ENCODE assay signal across 8 cellular contexts in the genomic region with DNA sequence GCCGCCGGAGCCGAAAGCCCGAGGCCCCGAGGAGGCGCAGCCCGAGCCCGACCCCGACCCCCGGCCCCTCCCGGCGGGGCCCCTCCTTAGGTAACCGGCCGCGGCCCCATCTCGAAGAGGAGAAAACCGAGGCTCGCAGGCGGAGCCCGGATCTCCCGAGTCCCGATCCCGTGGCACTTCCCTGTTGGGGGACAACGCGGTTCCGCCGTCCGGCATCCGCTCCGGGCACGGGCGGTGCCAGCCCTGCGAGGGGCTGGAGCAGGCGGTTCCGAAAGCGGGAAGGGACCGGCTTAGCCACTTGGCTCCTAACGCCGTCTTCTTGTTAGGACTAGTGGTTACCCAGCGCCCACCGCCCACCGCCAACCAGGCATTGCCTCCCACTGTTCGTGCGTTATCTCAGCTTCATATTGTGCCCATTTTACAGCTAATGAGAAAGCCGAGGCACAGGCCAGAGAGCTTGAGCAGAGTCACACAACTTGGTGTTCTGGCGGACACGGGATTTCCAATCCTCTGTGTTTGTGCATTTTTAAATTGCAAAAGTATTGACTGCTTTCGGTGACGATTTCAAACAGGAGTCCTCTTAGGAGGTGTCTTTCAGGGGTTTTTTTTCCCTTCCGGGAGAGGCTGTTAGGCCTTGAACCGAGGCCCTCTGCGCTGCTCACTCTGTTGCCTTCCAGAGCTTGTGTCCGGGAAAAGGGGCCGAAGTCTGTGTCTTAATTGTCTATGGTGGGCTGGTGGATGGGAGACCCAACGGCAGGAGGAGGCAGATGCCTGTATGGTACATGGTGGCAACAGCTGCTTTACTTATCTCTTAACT. TPM values are rescaled to one million over a fixed set of nuclear protein-coding genes. Genes with fewer than 3 reads are reported as not detected.
DNase-seq lines count a peak whose midpoint lies in the region; ATAC-seq and TF ChIP-seq lines count a peak whose summit lies in the region.

No MANE protein-coding gene starts in this region.

- no peaks in the 10 kb centered on the region; the same call in 1 of the 2 replicates for H4K20me1 ChIP-seq in PC-9 (ENCODE audit: insufficient read depth)

- peak overlapping the region; percentile 89 for H2AFZ ChIP-seq in PC-9

- no peaks in the 10 kb centered on the region for H3K9me2 ChIP-seq in PC-9 (ENCODE audit: insufficient read depth)

- DNase-seq in Right ventricle myocardium inferior (ENCODE audit: missing footprints), result peak; percentile 81
- DNase-seq in cardiac septum (ENCODE audit: low spot score), result no peak
- no peak for DNase-seq in PC-9
- no peak for DNase-seq in mucosa of descending colon
- no peak for DNase-seq in MV-4-11 (lab: John Stamatoyannopoulos, UW)
- DNase-seq in islet precursor cell, result no peak

- H3K9me3 Mint-ChIP-seq in dendritic cell treated with granulocyte-macrophage colony-stimulating factor and Interleukin-4, amounts not matched to agents 40 ng/mL and 50 ng/mL, for 4 days, result no peaks in the 10 kb centered on the region

- peak overlapping the region; percentile 40 for H3K27ac Mint-ChIP-seq in dendritic cell treated with granulocyte-macrophage colony-stimulating factor and Interleukin-4, amounts not matched to agents 40 ng/mL and 50 ng/mL, for 4 days

- H3K36me3 Mint-ChIP-seq in dendritic cell treated with granulocyte-macrophage colony-stimulating factor and Interleukin-4, amounts not matched to agents 40 ng/mL and 50 ng/mL, for 4 days (ENCODE audit: low read depth), result peaks cover 5% of the 10 kb centered on the region

- peaks cover 25% of the 10 kb centered on the region for H3K4me1 ChIP-seq in PC-9 (replicated peaks; ENCODE audit: insufficient read depth)
- peaks cover 9% of the 10 kb centered on the region for H3K4me1 ChIP-seq in mucosa of descending colon (ENCODE audit: low read depth)

- peaks cover 52% of the 10 kb centered on the region for H3K79me2 ChIP-seq in PC-9 (ENCODE audit: low read depth)

- H3K27ac ChIP-seq in PC-9, result no peak overlapping the region

- H3K4me1 Mint-ChIP-seq in dendritic cell treated with granulocyte-macrophage colony-stimulating factor and Interleukin-4, amounts not matched to agents 40 ng/mL and 50 ng/mL, for 4 days (ENCODE audit: low read depth), result peaks cover 28% of the 10 kb centered on the region

- no peaks in the 10 kb centered on the region for H3K9me3 ChIP-seq in PC-9 (ENCODE audit: insufficient read depth, low read depth)
- no peaks in the 10 kb centered on the region for H3K9me3 ChIP-seq in mucosa of descending colon

- peak overlapping the region; percentile 93 for H3K4me2 ChIP-seq in PC-9

- peaks cover 2% of the 10 kb centered on the region for H3K36me3 ChIP-seq in PC-9 (ENCODE audit: low read depth)
- peaks cover 5% of the 10 kb centered on the region for H3K36me3 ChIP-seq in mucosa of descending colon (ENCODE audit: low read depth)

- POLR2A ChIA-PET in PC-9 (lab: Charles Lee; ENCODE audit: unreplicated experiment), result interaction anchor here (1.1 kb wide), 1 partner anchor 21 kb away, joined by 3 read pairs; no protein-coding TSS in a partner anchor

- CTCF ChIA-PET in PC-9 (lab: Charles Lee), result interaction anchor here (0.6 kb wide), 1 partner anchor 185 kb away, joined by 3 read pairs; no protein-coding TSS in a partner anchor

- peak overlapping the region; percentile 70 for H3K4me3 Mint-ChIP-seq in dendritic cell treated with granulocyte-macrophage colony-stimulating factor and Interleukin-4, amounts not matched to agents 40 ng/mL and 50 ng/mL, for 4 days

- H3K27me3 ChIP-seq in PC-9 (ENCODE audit: insufficient read depth, low read depth), result no peaks in the 10 kb centered on the region

- TSS peak; percentile 40 for BruUV-seq in PC-9 (replicated peaks; lab: Mats Ljungman, UMichigan)

- no peak for TF ChIP-seq CTCF in PC-9 (conservative IDR thresholded peaks at IDR 0.05)
- no peak for TF ChIP-seq CTCF in mucosa of descending colon (IDR thresholded peaks at IDR 0.05)

- peak overlapping the region; percentile 82 for H3K4me3 ChIP-seq in PC-9
- peak overlapping the region; percentile 46 for H3K4me3 ChIP-seq in mucosa of descending colon

- peaks cover 20% of the 10 kb centered on the region for H3F3A ChIP-seq in PC-9 (ENCODE audit: insufficient read depth, low read depth)

- no peaks in the 10 kb centered on the region for H3K27me3 Mint-ChIP-seq in dendritic cell treated with granulocyte-macrophage colony-stimulating factor and Interleukin-4, amounts not matched to agents 40 ng/mL and 50 ng/mL, for 4 days

- ATAC-seq in Right ventricle myocardium inferior (peak; percentile 11), HG02798 (IDR thresholded peaks at IDR 0.05; ENCODE audit: poor library complexity, unreplicated experiment) (peak; percentile 8), mucosa of descending colon (peak; percentile 13)

- intact Hi-C loops in Right ventricle myocardium inferior (cut with DNase I), result no loop called here
- intact Hi-C loops in cardiac septum (cut with DNase I), result no loop called here
- intact Hi-C loops in PC-9 (cut with micrococcal nuclease; ENCODE audit: unreplicated experiment), result no loop called here
- intact Hi-C loops in dendritic cell treated with granulocyte-macrophage colony-stimulating factor and Interleukin-4, amounts not matched to agents 40 ng/mL and 50 ng/mL, for 4 days (cut with micrococcal nuclease), result no loop called here
- intact Hi-C loops in mucosa of descending colon (cut with DNase I, micrococcal nuclease), result no loop called here

RNA-seq across cellular contexts. Expression of a gene that starts 0.6 kb away (rescaled TPM):
- total RNA-seq in Right ventricle myocardium inferior (0.65 TPM), cardiac septum (not detected), PC-9 (2021) (43.6 and 48.8 TPM in 2 replicates), mucosa of descending colon (10 to 100 TPM in 1 of 3 donors, 1 to 10 TPM in 2; 1.0 to 10.1 (median 1.7) TPM)

RNA-seq across cellular contexts. Expression of a gene that starts 22.3 kb away (rescaled TPM):
- total RNA-seq in Right ventricle myocardium inferior, result 20.3 TPM
- total RNA-seq in cardiac septum, result 18.6 TPM
- 28.0 and 39.1 TPM in 2 replicates for total RNA-seq in PC-9 (2021)
- total RNA-seq in mucosa of descending colon, result 10 to 100 TPM; 27.4 to 33.4 (median 33.3) TPM
